Comparison of ENCODE assay signal across 20 cellular contexts in the genomic region with DNA sequence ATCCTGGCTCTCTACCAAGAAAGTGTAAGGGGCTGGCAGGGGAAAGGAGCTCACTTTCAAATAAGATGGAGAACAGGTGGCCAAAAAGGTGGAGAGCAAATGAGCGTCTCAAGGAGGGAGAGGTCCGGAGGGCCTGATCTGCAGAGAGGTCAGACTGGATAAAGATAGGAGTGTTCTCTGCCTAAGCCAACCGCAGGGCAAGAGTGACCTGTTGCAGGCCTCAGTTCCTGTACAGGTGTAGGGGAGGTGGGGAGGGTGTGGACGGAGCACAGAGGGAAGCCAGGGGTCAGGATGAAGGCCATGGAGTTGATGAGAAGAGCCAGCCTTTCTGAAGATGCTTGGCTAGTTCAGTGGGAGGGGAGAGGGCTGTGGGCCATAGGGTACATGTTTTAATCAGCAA.
"Had no signal": no experiment of that assay in that cellular context is flagged by ENCODE, and none has a peak within 500 bp of the region (broad histone marks: within the 10 kb centered on the region; RNA-seq: fewer than 3 reads in every experiment).

No MANE protein-coding gene starts in this region.

- H3K4me1 Mint-ChIP-seq: naive B cell, nephron progenitor cell had no signal

- H3K36me3 Mint-ChIP-seq: naive B cell had no signal

- H3K9me3 Mint-ChIP-seq: naive B cell, nephron progenitor cell had no signal

- ATAC-seq: gastrocnemius medialis, heart right ventricle had no signal

- H3K36me3 ChIP-seq: gastrocnemius medialis, heart right ventricle, left lung, lower lobe of right lung, right atrium auricular region, sigmoid colon, stomach, thoracic aorta, transverse colon had no signal

- H3K4me3 ChIP-seq: gastrocnemius medialis, heart right ventricle, left lung, lower lobe of right lung, right atrium auricular region, sigmoid colon, skin epidermis, stomach, thoracic aorta, transverse colon had no signal

- H3K4me1 ChIP-seq: heart right ventricle, left lung, lower lobe of right lung, right atrium auricular region, transverse colon had no signal

- H3K27me3 Mint-ChIP-seq: naive B cell had no signal

- DNase-seq: effector memory CD4-positive, alpha-beta T cell; gastrocnemius medialis; heart right ventricle; islet precursor cell; left lung; lower lobe of right lung; midbrain; naive B cell; nephron progenitor cell; posterior cingulate gyrus; sigmoid colon; stimulated activated CD4-positive, alpha-beta T cell treated with anti-CD3 and anti-CD28 coated beads, Interleukin-2, amount 100 ng/mL, for 24 hours; stimulated activated CD4-positive, alpha-beta T cell treated with anti-CD3 and anti-CD28 coated beads, Interleukin-4, amount 100 ng/mL, for 4 hours; stimulated activated naive CD4-positive, alpha-beta T cell; stomach; substantia nigra; transverse colon had no signal

- H3K27ac Mint-ChIP-seq: nephron progenitor cell had no signal

- H3K27ac ChIP-seq: gastrocnemius medialis, heart right ventricle, left lung, lower lobe of right lung, right atrium auricular region, sigmoid colon, stomach, thoracic aorta, transverse colon had no signal

- H3K9me3 ChIP-seq: gastrocnemius medialis, heart right ventricle, left lung, lower lobe of right lung, right atrium auricular region, sigmoid colon, stomach, thoracic aorta, transverse colon had no signal

- H3K4me3 Mint-ChIP-seq: naive B cell, nephron progenitor cell had no signal

- H3K27me3 ChIP-seq: gastrocnemius medialis, left lung, right atrium auricular region, sigmoid colon, transverse colon had no signal
